1 cellular context compared by ENCODE assay signal in genomic region chr15:62572797-62573196, GRCh38.
TF ChIP-seq lines count a peak whose summit lies in the region.

No MANE protein-coding gene starts in this region.

TF ChIP-seq in WTC11, 78 proteins besides CTCF, POLR2A, EP300 and RAD21:
- TF ChIP-seq HMGXB4 (CRISPR knock-in tag; IDR thresholded peaks at IDR 0.05) (no peak), USF2 (CRISPR knock-in tag; IDR thresholded peaks at IDR 0.05) (peak; percentile 15; the same call in 1 of the 2 replicates)
